Comparison of ENCODE assay signal across 17 cellular contexts in the genomic region with DNA sequence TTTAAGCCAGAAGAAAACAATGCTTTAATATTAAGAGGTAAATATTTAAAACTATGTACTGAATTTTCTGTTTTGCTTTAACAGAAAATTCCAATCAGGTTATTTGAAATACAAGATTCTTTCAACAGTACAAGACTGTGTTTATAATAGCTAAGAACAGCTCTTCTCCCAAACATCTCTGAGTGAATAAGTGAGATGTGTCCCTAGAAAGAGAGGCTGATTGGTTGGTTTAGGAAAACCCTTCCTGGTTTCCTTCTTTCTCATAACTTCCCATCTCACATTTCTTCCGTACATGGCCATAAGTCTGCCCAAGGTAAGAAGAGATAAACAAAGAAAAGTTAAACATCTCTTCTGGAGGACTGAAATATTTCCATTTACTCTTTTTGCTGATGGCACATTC.
DNase-seq lines count a peak whose midpoint lies in the region; ATAC-seq, FAIRE-seq and TF ChIP-seq lines count a peak whose summit lies in the region.
"Had no signal": no experiment of that assay in that cellular context is flagged by ENCODE, and none has a peak within 500 bp of the region (broad histone marks: within the 10 kb centered on the region; RNA-seq: fewer than 3 reads in every experiment).

No MANE protein-coding gene starts in this region.

- peaks cover 9% of the 10 kb centered on the region for H3K36me3 Mint-ChIP-seq in activated CD4-positive, alpha-beta memory T cell treated with anti-CD3 and anti-CD28 coated beads, Interleukin-2, amount 10 ng/mL, durations not matched to agents 7 days and 5 days (ENCODE audit: low read depth)
- H3K36me3 Mint-ChIP-seq in activated CD4-positive, alpha-beta memory T cell treated with anti-CD3 and anti-CD28 coated beads for 36 hours: peaks cover 12% of the 10 kb centered on the region
- H3K36me3 Mint-ChIP-seq in nephron progenitor cell (ENCODE audit: low read depth): peaks cover 32% of the 10 kb centered on the region

- no peaks in the 10 kb centered on the region for H3K9me3 ChIP-seq in OCI-LY1 (ENCODE audit: low read length)
- H3K9me3 ChIP-seq: colonic mucosa, upper lobe of left lung had no signal

- no peaks in the 10 kb centered on the region for H3K27me3 Mint-ChIP-seq in activated CD4-positive, alpha-beta memory T cell treated with anti-CD3 and anti-CD28 coated beads, Interleukin-2, amount 10 ng/mL, durations not matched to agents 7 days and 5 days
- no peaks in the 10 kb centered on the region for H3K27me3 Mint-ChIP-seq in activated CD4-positive, alpha-beta memory T cell treated with anti-CD3 and anti-CD28 coated beads for 36 hours
- no peaks in the 10 kb centered on the region for H3K27me3 Mint-ChIP-seq in nephron progenitor cell (ENCODE audit: low read depth, poor library complexity)
- H3K27me3 Mint-ChIP-seq: activated B cell treated with CpG ODN at 0.5 μM for 24 hours; CD4-positive, alpha-beta memory T cell had no signal

- no peaks in the 10 kb centered on the region for H3K27me3 ChIP-seq in OCI-LY1 (ENCODE audit: insufficient read depth, low read length)
- H3K27me3 ChIP-seq in dorsolateral prefrontal cortex: no peaks in the 10 kb centered on the region
- H3K27me3 ChIP-seq: colonic mucosa, upper lobe of left lung had no signal

- TF ChIP-seq CTCF in OCI-LY1 (IDR thresholded peaks at IDR 0.05; ENCODE audit: low read length) (no peak), nephron progenitor cell (IDR thresholded peaks at IDR 0.05) (no peak), dorsolateral prefrontal cortex (IDR thresholded peaks at IDR 0.05 in 54 of 56, conservative IDR thresholded peaks at IDR 0.05 in 2 of 56; ENCODE audit: low read depth in 1 of 56, partially characterized antibody in 56 of 56) (no peak)

- no peaks in the 10 kb centered on the region for H3K79me2 ChIP-seq in OCI-LY1 (ENCODE audit: insufficient read depth, low read length)

- peak overlapping the region; percentile 9 for H3K27ac Mint-ChIP-seq in activated CD4-positive, alpha-beta memory T cell treated with anti-CD3 and anti-CD28 coated beads, Interleukin-2, amount 10 ng/mL, durations not matched to agents 7 days and 5 days
- no peak overlapping the region for H3K27ac Mint-ChIP-seq in activated CD4-positive, alpha-beta memory T cell treated with anti-CD3 and anti-CD28 coated beads for 36 hours
- H3K27ac Mint-ChIP-seq in nephron progenitor cell: peak overlapping the region; percentile 60
- H3K27ac Mint-ChIP-seq: activated B cell treated with CpG ODN at 0.5 μM for 24 hours; CD4-positive, alpha-beta memory T cell had no signal

- DNase-seq in activated CD4-positive, alpha-beta memory T cell treated with anti-CD3 and anti-CD28 coated beads, Interleukin-2, amount 10 ng/mL, durations not matched to agents 7 days and 5 days: no peak
- DNase-seq in activated CD4-positive, alpha-beta memory T cell treated with anti-CD3 and anti-CD28 coated beads for 36 hours: no peak
- DNase-seq in nephron progenitor cell: no peak
- no peak for DNase-seq in dorsolateral prefrontal cortex
- DNase-seq in NCI-H146 treated with DMSO at 0.1 percent for 48 hours (lab: John Stamatoyannopoulos, UW; ENCODE audit: unreplicated experiment): no peak
- DNase-seq: activated B cell treated with CpG ODN at 0.5 μM for 24 hours; CD4-positive, alpha-beta memory T cell; colonic mucosa; NCI-H1694 treated with DMSO at 0.1 percent for 48 hours; NCI-H2227 treated with DMSO at 0.1 percent for 48 hours; stimulated activated CD4-positive, alpha-beta T cell treated with anti-CD3 and anti-CD28 coated beads, Interleukin-4, amount 100 ng/mL, for 1 hour; upper lobe of left lung had no signal

- peak overlapping the region; percentile 50 for H3K27ac ChIP-seq in OCI-LY1 (ENCODE audit: low read depth, low read length, poor library complexity, severe bottlenecking)
- no peak overlapping the region for H3K27ac ChIP-seq in dorsolateral prefrontal cortex
- H3K27ac ChIP-seq: colonic mucosa, upper lobe of left lung had no signal

- intact Hi-C loops in activated CD4-positive, alpha-beta memory T cell treated with anti-CD3 and anti-CD28 coated beads for 36 hours (cut with micrococcal nuclease): loop anchor here (5.0 to 10.0 kb wide), 2 partner anchors 323 to 504 kb away; no protein-coding TSS in a partner anchor
- intact Hi-C loops in dorsolateral prefrontal cortex (cut with DNase I): no loop called here

- no peaks in the 10 kb centered on the region for H3K9me2 ChIP-seq in OCI-LY1 (ENCODE audit: low read depth, low read length)

- peaks cover 34% of the 10 kb centered on the region for H3K4me1 Mint-ChIP-seq in activated CD4-positive, alpha-beta memory T cell treated with anti-CD3 and anti-CD28 coated beads, Interleukin-2, amount 10 ng/mL, durations not matched to agents 7 days and 5 days
- H3K4me1 Mint-ChIP-seq in activated CD4-positive, alpha-beta memory T cell treated with anti-CD3 and anti-CD28 coated beads for 36 hours (ENCODE audit: low read depth): peaks cover 28% of the 10 kb centered on the region
- H3K4me1 Mint-ChIP-seq in nephron progenitor cell: peaks cover 37% of the 10 kb centered on the region
- H3K4me1 Mint-ChIP-seq: activated B cell treated with CpG ODN at 0.5 μM for 24 hours had no signal

- ATAC-seq in GM21515 (IDR thresholded peaks at IDR 0.05; ENCODE audit: unreplicated experiment): no peak

- 0 out of 2 replicates have a peak, but pooled peaks cover 3% of the 10 kb centered on the region for H3K36me3 ChIP-seq in OCI-LY1 (ENCODE audit: insufficient read depth, low read length)
- H3K36me3 ChIP-seq: colonic mucosa, upper lobe of left lung had no signal

- peak; percentile 28 for FAIRE-seq in colon (lab: Jason Lieb, UNC)

- peaks cover 25% of the 10 kb centered on the region for H3K4me1 ChIP-seq in OCI-LY1 (ENCODE audit: insufficient read depth, low read length, severe bottlenecking)
- H3K4me1 ChIP-seq: colonic mucosa, upper lobe of left lung had no signal

- H4K20me1 ChIP-seq in OCI-LY1 (ENCODE audit: insufficient read depth, low read length): no peaks in the 10 kb centered on the region

- no peak overlapping the region for H3K9ac ChIP-seq in OCI-LY1 (ENCODE audit: low read length)

- CTCF ChIA-PET in activated CD4-positive, alpha-beta memory T cell treated with anti-CD3 and anti-CD28 coated beads, Interleukin-2, amount 10 ng/mL, durations not matched to agents 7 days and 5 days (lab: Charles Lee): no interaction called here
- CTCF ChIA-PET in activated CD4-positive, alpha-beta memory T cell treated with anti-CD3 and anti-CD28 coated beads for 36 hours (lab: Charles Lee): interaction anchor here (0.6 kb wide), 1 partner anchor 9 kb away, joined by 3 read pairs; no protein-coding TSS in a partner anchor

- no peak overlapping the region for H2AFZ ChIP-seq in OCI-LY1 (ENCODE audit: low read length)

- POLR2A ChIA-PET in activated CD4-positive, alpha-beta memory T cell treated with anti-CD3 and anti-CD28 coated beads, Interleukin-2, amount 10 ng/mL, durations not matched to agents 7 days and 5 days (lab: Charles Lee): no interaction called here
- POLR2A ChIA-PET in activated CD4-positive, alpha-beta memory T cell treated with anti-CD3 and anti-CD28 coated beads for 36 hours (lab: Charles Lee): no interaction called here

- H3K4me2 ChIP-seq in OCI-LY1 (ENCODE audit: low read length): no peak overlapping the region; the same call in 1 of the 2 replicates

- no peak overlapping the region for H3K4me3 Mint-ChIP-seq in activated CD4-positive, alpha-beta memory T cell treated with anti-CD3 and anti-CD28 coated beads, Interleukin-2, amount 10 ng/mL, durations not matched to agents 7 days and 5 days
- no peak overlapping the region for H3K4me3 Mint-ChIP-seq in activated CD4-positive, alpha-beta memory T cell treated with anti-CD3 and anti-CD28 coated beads for 36 hours
- H3K4me3 Mint-ChIP-seq in nephron progenitor cell: peak overlapping the region; percentile 31
- H3K4me3 Mint-ChIP-seq: activated B cell treated with CpG ODN at 0.5 μM for 24 hours; activated naive CD4-positive, alpha-beta T cell treated with anti-CD3 and anti-CD28 coated beads for 36 hours; CD4-positive, alpha-beta memory T cell had no signal

- no peaks in the 10 kb centered on the region for H3F3A ChIP-seq in OCI-LY1 (ENCODE audit: insufficient read depth, low read length)

- H3K4me3 ChIP-seq in OCI-LY1 (ENCODE audit: low read depth, low read length, poor library complexity, severe bottlenecking): no peak overlapping the region
- no peak overlapping the region for H3K4me3 ChIP-seq in dorsolateral prefrontal cortex
- H3K4me3 ChIP-seq: colonic mucosa, lung, upper lobe of left lung had no signal

- no peaks in the 10 kb centered on the region for H3K9me3 Mint-ChIP-seq in activated CD4-positive, alpha-beta memory T cell treated with anti-CD3 and anti-CD28 coated beads, Interleukin-2, amount 10 ng/mL, durations not matched to agents 7 days and 5 days
- no peaks in the 10 kb centered on the region for H3K9me3 Mint-ChIP-seq in activated CD4-positive, alpha-beta memory T cell treated with anti-CD3 and anti-CD28 coated beads for 36 hours
- peaks cover 20% of the 10 kb centered on the region for H3K9me3 Mint-ChIP-seq in nephron progenitor cell
- H3K9me3 Mint-ChIP-seq: activated B cell treated with CpG ODN at 0.5 μM for 24 hours; activated naive CD4-positive, alpha-beta T cell treated with anti-CD3 and anti-CD28 coated beads for 36 hours had no signal
